11 cellular contexts compared by ENCODE assay signal in genomic region chr5:134467231-134467630, GRCh38. TPM values are rescaled to one million over a fixed set of nuclear protein-coding genes. Genes with fewer than 3 reads are reported as not detected.
DNase-seq lines count a peak whose midpoint lies in the region; ATAC-seq and TF ChIP-seq lines count a peak whose summit lies in the region.
"Had no signal": no experiment of that assay in that cellular context is flagged by ENCODE, and none has a peak within 500 bp of the region (broad histone marks: within the 10 kb centered on the region; RNA-seq: fewer than 3 reads in every experiment).

No MANE protein-coding gene starts in this region.

- TF ChIP-seq CTCF in dorsolateral prefrontal cortex (IDR thresholded peaks at IDR 0.05 in 54 of 56, conservative IDR thresholded peaks at IDR 0.05 in 2 of 56; ENCODE audit: low read depth in 1 of 56, partially characterized antibody in 56 of 56), result no peak

- no peak for TF ChIP-seq POLR2A in erythroblast (IDR thresholded peaks at IDR 0.05; ENCODE audit: low read length)

- H3K27me3 Mint-ChIP-seq in naive thymus-derived CD8-positive, alpha-beta T cell, result no peaks in the 10 kb centered on the region
- H3K27me3 Mint-ChIP-seq: activated naive CD8-positive, alpha-beta T cell treated with anti-CD3 and anti-CD28 coated beads for 36 hours; T-helper 17 cell had no signal

- no peaks in the 10 kb centered on the region for H3K27me3 ChIP-seq in dorsolateral prefrontal cortex
- H3K27me3 ChIP-seq: ovary had no signal

- H3K36me3 Mint-ChIP-seq in naive thymus-derived CD8-positive, alpha-beta T cell, result peaks cover 0 to 4% (median 0%) of the 10 kb centered on the region in 3 donors
- H3K36me3 Mint-ChIP-seq: activated naive CD8-positive, alpha-beta T cell treated with anti-CD3 and anti-CD28 coated beads for 36 hours had no signal

- H3K27ac Mint-ChIP-seq in naive thymus-derived CD8-positive, alpha-beta T cell, result peak overlapping the region in 9 of 10 donors; percentile 73 to 92 (median 82)

- DNase-seq in cardiac septum (ENCODE audit: low spot score), result peak; percentile 31
- DNase-seq in left ventricle myocardium superior, result no peak
- no peak for DNase-seq in dorsolateral prefrontal cortex
- no peak for DNase-seq in naive thymus-derived CD8-positive, alpha-beta T cell
- no peak for DNase-seq in NCI-H1048 (lab: John Stamatoyannopoulos, UW)
- DNase-seq in erythroblast (lab: John Stamatoyannopoulos, UW), result no peak
- DNase-seq: T-helper 17 cell had no signal

- H3K4me3 Mint-ChIP-seq in naive thymus-derived CD8-positive, alpha-beta T cell, result peak overlapping the region in 8 of 10 donors; percentile 44 to 87 (median 59)

- ATAC-seq in left ventricle myocardium superior (no peak), GM18520 (IDR thresholded peaks at IDR 0.05; ENCODE audit: unreplicated experiment) (no peak)
- ATAC-seq in naive thymus-derived CD8-positive, alpha-beta T cell, result no peak

- intact Hi-C loops in cardiac septum (cut with DNase I) (loop anchor here (2.0 to 5.0 kb wide), 3 partner anchors 28 to 105 kb away; no protein-coding TSS in a partner anchor), left ventricle myocardium superior (cut with micrococcal nuclease) (no loop called here), dorsolateral prefrontal cortex (cut with DNase I) (loop anchor here in 1 of 2 donors (2.0 to 5.0 kb wide), 2 partner anchors 54 to 95 kb away; partner anchors contain the start of gene UBE2B)

- POLR2A ChIA-PET in naive thymus-derived CD8-positive, alpha-beta T cell (lab: Charles Lee), result interaction anchor here (0.7 to 8.2 kb wide), 5 partner anchors 19 to 95 kb away, joined by 3 to 133 read pairs (median 10); partner anchors contain the start of genes CDKN2AIPNL, JADE2 and UBE2B

- H3K27ac ChIP-seq in dorsolateral prefrontal cortex (peak overlapping the region in 58 of 59 donors; percentile 83 to 99 (median 96)), urinary bladder (ENCODE audit: low read depth) (peak overlapping the region; percentile 40)

- 86% methylated on average over 6 of the region's 6 CpGs for WGBS in urinary bladder

- peaks cover 0 to 9% (median 3%) of the 10 kb centered on the region in 9 donors for H3K9me3 Mint-ChIP-seq in naive thymus-derived CD8-positive, alpha-beta T cell

- peaks cover 2% of the 10 kb centered on the region for H3K4me1 ChIP-seq in urinary bladder (ENCODE audit: insufficient read depth)

- no peaks in the 10 kb centered on the region for H3K36me3 ChIP-seq in urinary bladder (ENCODE audit: insufficient read depth)
- H3K36me3 ChIP-seq: ovary had no signal

- H3K4me3 ChIP-seq in dorsolateral prefrontal cortex (peak overlapping the region in 49 of 59 donors; percentile 36 to 78 (median 67)), urinary bladder (ENCODE audit: low read depth, low read length) (no peak overlapping the region)

- H3K4me1 Mint-ChIP-seq in naive thymus-derived CD8-positive, alpha-beta T cell, result peaks cover 7 to 33% (median 23%) of the 10 kb centered on the region in 4 donors

RNA-seq across cellular contexts. Expression of gene CDKN2AIPNL, which starts 55.5 kb away (rescaled TPM):
- total RNA-seq in cardiac septum (27.2 TPM), left ventricle myocardium superior (46.0 TPM), dorsolateral prefrontal cortex (10 to 100 TPM; 16.6 to 49.6 (median 33.7) TPM), urinary bladder (24.5 TPM)
- total RNA-seq in naive thymus-derived CD8-positive, alpha-beta T cell, result 10 to 100 TPM; 18.3 to 19.8 TPM
- 10 to 100 TPM; 28.0 to 34.2 (median 33.6) TPM for polyA plus RNA-seq in naive thymus-derived CD8-positive, alpha-beta T cell
- 24.1 TPM for polyA plus RNA-seq in urinary bladder

RNA-seq across cellular contexts. Expression of gene JADE2, which starts 58.2 kb away (rescaled TPM):
- total RNA-seq in cardiac septum (25.7 TPM), left ventricle myocardium superior (28.7 TPM), dorsolateral prefrontal cortex (100 to 1,000 TPM in 59 of 120 experiments, 10 to 100 TPM in 61; 64.6 to 141 (median 99.8) TPM), urinary bladder (8.9 TPM)
- 100 to 1,000 TPM; 262 TPM for total RNA-seq in naive thymus-derived CD8-positive, alpha-beta T cell
- 10 to 100 TPM; 24.3 to 38.9 (median 24.9) TPM for polyA plus RNA-seq in naive thymus-derived CD8-positive, alpha-beta T cell
- polyA plus RNA-seq in urinary bladder, result 41.2 TPM
